In the genomic region with DNA sequence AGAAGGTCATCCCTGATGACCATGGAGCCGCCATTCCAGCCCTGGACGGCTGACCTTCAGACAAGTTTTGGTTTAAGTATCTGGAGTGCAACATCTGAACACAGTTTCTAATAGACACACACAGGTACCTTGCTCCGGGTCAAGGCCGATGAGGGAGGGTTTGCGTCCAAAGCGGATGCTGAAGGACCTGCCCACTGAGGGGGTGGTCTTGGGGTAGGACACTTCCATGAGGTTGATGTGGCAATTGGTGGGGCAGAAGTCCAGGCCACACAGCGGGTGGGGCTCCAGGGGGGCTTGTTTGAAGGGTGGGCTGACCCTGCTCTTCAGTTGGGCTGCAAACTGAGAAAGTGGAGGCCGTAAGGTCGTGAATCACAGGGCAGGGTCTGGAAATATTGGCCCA, we compare ENCODE assay signal across 29 cellular contexts.
"Had no signal": no experiment of that assay in that cellular context is flagged by ENCODE, and none has a peak within 500 bp of the region (broad histone marks: within the 10 kb centered on the region; RNA-seq: fewer than 3 reads in every experiment).

No MANE protein-coding gene starts in this region.

- H3K27ac Mint-ChIP-seq: natural killer cell treated with Interleukin-12 subunit alpha and Interleukin-12 subunit beta and Interleukin-15 and Interleukin-18, amount 100 ng/mL, for 72 hours; nephron progenitor cell; progenitor cell of endocrine pancreas; stimulated activated naive B cell treated with anti-CD40 and anti-IgM and Interleukin-4, amounts not matched to agents 10 μg/mL and 1 μg/mL and 100 μg/mL, for 72 hours; stimulated activated naive CD8-positive, alpha-beta T cell treated with anti-CD3 and anti-CD28 coated beads, Interleukin-15, Interleukin-2, amounts not matched to agents 100 ng/mL and 50 ng/mL, for 24 hours had no signal

- ATAC-seq: naive thymus-derived CD8-positive, alpha-beta T cell; natural killer cell treated with Interleukin-12 subunit alpha and Interleukin-12 subunit beta and Interleukin-15 and Interleukin-18, amount 100 ng/mL, for 72 hours; psoas muscle; right cardiac atrium; right lobe of liver; stimulated activated naive B cell treated with anti-CD40 and anti-IgM and Interleukin-4, amounts not matched to agents 10 μg/mL and 1 μg/mL and 100 μg/mL, for 72 hours had no signal

- H3K4me3 ChIP-seq: ovary, psoas muscle, right lobe of liver, sigmoid colon, stomach, thoracic aorta, thyroid gland, tibial nerve, upper lobe of left lung, vagina had no signal

- H3K4me3 Mint-ChIP-seq: natural killer cell treated with Interleukin-12 subunit alpha and Interleukin-12 subunit beta and Interleukin-15 and Interleukin-18, amount 100 ng/mL, for 72 hours; nephron progenitor cell; neural crest cell; stimulated activated naive B cell treated with anti-CD40 and anti-IgM and Interleukin-4, amounts not matched to agents 10 μg/mL and 1 μg/mL and 100 μg/mL, for 72 hours; stimulated activated naive CD8-positive, alpha-beta T cell treated with anti-CD3 and anti-CD28 coated beads, Interleukin-15, Interleukin-2, amounts not matched to agents 100 ng/mL and 50 ng/mL, for 24 hours had no signal

- H3K9me3 Mint-ChIP-seq: naive thymus-derived CD8-positive, alpha-beta T cell; natural killer cell treated with Interleukin-12 subunit alpha and Interleukin-12 subunit beta and Interleukin-15 and Interleukin-18, amount 100 ng/mL, for 72 hours; nephron progenitor cell; neural crest cell; stimulated activated naive B cell treated with anti-CD40 and anti-IgM and Interleukin-4, amounts not matched to agents 10 μg/mL and 1 μg/mL and 100 μg/mL, for 72 hours; stimulated activated naive CD8-positive, alpha-beta T cell treated with anti-CD3 and anti-CD28 coated beads, Interleukin-15, Interleukin-2, amounts not matched to agents 100 ng/mL and 50 ng/mL, for 24 hours had no signal

- H3K27me3 ChIP-seq: neutrophil, ovary, right lobe of liver, sigmoid colon, stomach, thyroid gland, tibial nerve, upper lobe of left lung, vagina had no signal

- DNase-seq: naive thymus-derived CD8-positive, alpha-beta T cell; nephron progenitor cell; nucleus accumbens; ovary; psoas muscle; right lobe of liver; sigmoid colon; small intestine; stimulated activated CD4-positive, alpha-beta T cell treated with anti-CD3 and anti-CD28 coated beads, Interleukin-12 subunit alpha, Interleukin-12 subunit beta, amount 100 ng/mL, for 4 hours; stimulated activated CD4-positive, alpha-beta T cell treated with anti-CD3 and anti-CD28 coated beads, Interleukin-1b, Interleukin-23, amount 100 ng/mL, for 48 hours; stimulated activated CD4-positive, alpha-beta T cell treated with anti-CD3 and anti-CD28 coated beads, Interleukin-4, amount 100 ng/mL, for 1 hour; stimulated activated CD4-positive, alpha-beta T cell treated with anti-CD3 and anti-CD28 coated beads, Interleukin-4, amount 100 ng/mL, for 4 hours; stimulated activated CD8-positive, alpha-beta memory T cell treated with anti-CD3 and anti-CD28 coated beads, Interleukin-4, amount 100 ng/mL, for 48 hours; stimulated activated naive B cell treated with anti-CD40 and anti-IgM and Interleukin-4, amounts not matched to agents 10 μg/mL and 1 μg/mL and 100 μg/mL, for 72 hours; stimulated activated naive CD4-positive, alpha-beta T cell treated with Interleukin-2 at 50 U/mL for 16 hours; stomach; thyroid gland; trophoblast cell; upper lobe of left lung had no signal

- H3K27ac ChIP-seq: neutrophil, ovary, parathyroid adenoma, psoas muscle, right lobe of liver, sigmoid colon, stomach, thoracic aorta, thyroid gland, tibial nerve, upper lobe of left lung, vagina had no signal

- H3K9me3 ChIP-seq: ovary, psoas muscle, right lobe of liver, sigmoid colon, stomach, thoracic aorta, thyroid gland, tibial nerve, upper lobe of left lung, vagina had no signal

- H3K4me1 Mint-ChIP-seq: naive thymus-derived CD8-positive, alpha-beta T cell; nephron progenitor cell; neural crest cell; stimulated activated naive B cell treated with anti-CD40 and anti-IgM and Interleukin-4, amounts not matched to agents 10 μg/mL and 1 μg/mL and 100 μg/mL, for 72 hours had no signal

- H3K27me3 Mint-ChIP-seq: naive thymus-derived CD8-positive, alpha-beta T cell; natural killer cell treated with Interleukin-12 subunit alpha and Interleukin-12 subunit beta and Interleukin-15 and Interleukin-18, amount 100 ng/mL, for 72 hours; progenitor cell of endocrine pancreas; stimulated activated naive B cell treated with anti-CD40 and anti-IgM and Interleukin-4, amounts not matched to agents 10 μg/mL and 1 μg/mL and 100 μg/mL, for 72 hours; stimulated activated naive CD8-positive, alpha-beta T cell treated with anti-CD3 and anti-CD28 coated beads, Interleukin-15, Interleukin-2, amounts not matched to agents 100 ng/mL and 50 ng/mL, for 24 hours had no signal

- H3K4me1 ChIP-seq: parathyroid adenoma, sigmoid colon, stomach, thyroid gland, tibial nerve, upper lobe of left lung, vagina had no signal

- H3K36me3 ChIP-seq: ovary had no signal
